ENCODE assay signal across 9 cellular contexts in the genomic region with DNA sequence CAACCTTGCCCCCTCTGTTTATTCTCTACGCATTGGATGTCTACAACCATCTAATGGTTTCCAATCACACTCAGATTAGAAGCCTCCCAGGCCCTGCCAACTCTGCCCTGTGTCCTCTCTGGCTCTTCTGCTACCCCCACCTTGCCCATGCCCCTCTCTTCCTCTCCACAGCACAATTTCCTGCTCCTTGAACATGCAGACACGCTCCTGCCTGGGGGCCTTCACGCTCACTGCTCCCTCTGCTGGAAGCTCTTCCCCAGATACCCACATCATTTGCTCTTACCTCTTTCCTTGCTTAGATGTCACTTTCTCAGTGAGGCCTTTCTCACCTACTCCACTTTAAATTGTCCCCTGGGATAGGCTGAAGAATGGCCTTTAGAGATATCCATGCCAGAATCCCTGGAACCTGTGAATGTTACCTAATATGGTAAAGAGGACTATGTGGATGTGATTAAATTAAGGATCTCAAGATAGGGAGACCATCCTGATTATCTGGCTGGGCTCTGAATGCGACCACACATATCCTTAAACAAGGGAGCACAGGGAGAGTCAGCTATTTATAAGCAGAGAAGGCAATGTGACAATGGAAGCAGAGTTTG. TPM values are rescaled to one million over a fixed set of nuclear protein-coding genes. Genes with fewer than 3 reads are reported as not detected.
A peak's percentile ranks its signal among the peaks of the same experiment; 100 is the strongest.
DNase-seq lines count a peak whose midpoint lies in the region; ATAC-seq and TF ChIP-seq lines count a peak whose summit lies in the region.
"Had no signal": no experiment of that assay in that cellular context is flagged by ENCODE, and none has a peak within 500 bp of the region (broad histone marks: within the 10 kb centered on the region; RNA-seq: fewer than 3 reads in every experiment).

No MANE protein-coding gene starts in this region.

- DNase-seq in Caki2 (ENCODE audit: low read depth) (peak; percentile 15), GM19240 (ENCODE audit: insufficient read length, low spot score) (peak; percentile 22), RPMI7951 (ENCODE audit: low read depth) (peak; percentile 31), foreskin fibroblast (peak; percentile 20 to 62), superior temporal gyrus (ENCODE audit: extremely low spot score) (peak; percentile 50), NCI-H1048 (lab: John Stamatoyannopoulos, UW) (no peak)
- DNase-seq: upper lobe of left lung had no signal

- no peak for ATAC-seq in GM18520 (IDR thresholded peaks at IDR 0.05; ENCODE audit: unreplicated experiment)
- no peak for ATAC-seq in GM21576 (IDR thresholded peaks at IDR 0.05; ENCODE audit: unreplicated experiment)

- in situ Hi-C loops in Caki2 (cut with HindIII; ENCODE audit: low pct_unique_long_range_greater_than_20kb, low sequenced_read_pairs), result no loop called here

- peak; percentile 71 for TF ChIP-seq CTCF in foreskin fibroblast (IDR thresholded peaks at IDR 0.05; ENCODE audit: low read depth, low read length)

- H3K4me3 ChIP-seq in foreskin fibroblast (ENCODE audit: low read depth in 1 of 2, low read length in 2 of 2), result no peak overlapping the region
- H3K4me3 ChIP-seq: upper lobe of left lung had no signal

RNA-seq across cellular contexts. Expression of gene KY, which starts 9.9 kb away (rescaled TPM):
- total RNA-seq in Caki2 (2014; rRNA removed; shearing (Covaris generic); ENCODE audit: low replicate concordance), result not detected in 2 replicates
- not detected in 2 replicates for total RNA-seq in RPMI7951 (2014; rRNA removed; shearing (Covaris generic))
